1 cellular context compared by ENCODE assay signal in the genomic region with DNA sequence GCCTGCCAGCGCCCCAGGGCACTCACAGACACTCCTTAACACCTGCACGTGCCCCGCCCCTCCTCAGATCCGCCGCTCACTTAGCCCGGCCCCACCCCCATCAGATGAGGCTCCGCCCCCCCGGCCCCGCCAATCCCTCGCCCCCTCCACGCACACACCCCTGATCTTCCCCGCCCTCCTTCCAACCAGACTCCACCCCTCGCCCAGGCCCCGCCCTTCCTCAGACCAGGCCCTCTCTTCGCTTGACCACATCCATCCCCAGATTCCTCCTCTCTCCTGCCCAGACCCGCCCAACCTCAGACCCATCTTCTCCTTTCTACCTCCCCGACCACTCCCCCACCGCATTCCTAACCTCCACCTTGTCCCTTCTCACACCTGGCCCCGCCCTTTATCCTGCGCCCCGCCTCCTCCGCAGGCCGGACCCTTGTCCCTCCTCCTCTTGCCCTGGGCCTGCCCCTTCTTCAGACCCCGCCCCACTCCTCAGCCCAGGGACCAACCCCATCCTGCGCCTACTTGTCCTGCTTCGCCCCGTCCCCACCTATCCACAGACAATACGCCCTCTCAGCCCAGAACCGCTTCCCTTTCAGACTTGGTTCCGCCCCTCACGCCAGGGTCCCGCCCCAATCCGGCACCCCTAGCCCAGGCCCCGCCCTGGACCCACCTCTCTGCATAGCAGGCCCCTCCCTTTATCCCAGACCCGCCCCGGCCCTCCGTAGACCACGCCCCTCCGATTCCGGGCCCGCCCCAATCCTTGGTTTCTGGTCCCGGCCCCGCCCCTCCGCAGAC.
TF ChIP-seq lines count a peak whose summit lies in the region.

No MANE protein-coding gene starts in this region.

TF ChIP-seq in WTC11, 78 proteins besides CTCF, POLR2A, EP300 and RAD21 (continued from another document):
- TF ChIP-seq, protein P1, sequence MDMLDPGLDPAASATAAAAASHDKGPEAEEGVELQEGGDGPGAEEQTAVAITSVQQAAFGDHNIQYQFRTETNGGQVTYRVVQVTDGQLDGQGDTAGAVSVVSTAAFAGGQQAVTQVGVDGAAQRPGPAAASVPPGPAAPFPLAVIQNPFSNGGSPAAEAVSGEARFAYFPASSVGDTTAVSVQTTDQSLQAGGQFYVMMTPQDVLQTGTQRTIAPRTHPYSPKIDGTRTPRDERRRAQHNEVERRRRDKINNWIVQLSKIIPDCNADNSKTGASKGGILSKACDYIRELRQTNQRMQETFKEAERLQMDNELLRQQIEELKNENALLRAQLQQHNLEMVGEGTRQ (CRISPR knock-in tag; IDR thresholded peaks at IDR 0.05) = peak; percentile 58; the same call in 1 of the 2 replicates
